8 cellular contexts compared by ENCODE assay signal in the genomic region with DNA sequence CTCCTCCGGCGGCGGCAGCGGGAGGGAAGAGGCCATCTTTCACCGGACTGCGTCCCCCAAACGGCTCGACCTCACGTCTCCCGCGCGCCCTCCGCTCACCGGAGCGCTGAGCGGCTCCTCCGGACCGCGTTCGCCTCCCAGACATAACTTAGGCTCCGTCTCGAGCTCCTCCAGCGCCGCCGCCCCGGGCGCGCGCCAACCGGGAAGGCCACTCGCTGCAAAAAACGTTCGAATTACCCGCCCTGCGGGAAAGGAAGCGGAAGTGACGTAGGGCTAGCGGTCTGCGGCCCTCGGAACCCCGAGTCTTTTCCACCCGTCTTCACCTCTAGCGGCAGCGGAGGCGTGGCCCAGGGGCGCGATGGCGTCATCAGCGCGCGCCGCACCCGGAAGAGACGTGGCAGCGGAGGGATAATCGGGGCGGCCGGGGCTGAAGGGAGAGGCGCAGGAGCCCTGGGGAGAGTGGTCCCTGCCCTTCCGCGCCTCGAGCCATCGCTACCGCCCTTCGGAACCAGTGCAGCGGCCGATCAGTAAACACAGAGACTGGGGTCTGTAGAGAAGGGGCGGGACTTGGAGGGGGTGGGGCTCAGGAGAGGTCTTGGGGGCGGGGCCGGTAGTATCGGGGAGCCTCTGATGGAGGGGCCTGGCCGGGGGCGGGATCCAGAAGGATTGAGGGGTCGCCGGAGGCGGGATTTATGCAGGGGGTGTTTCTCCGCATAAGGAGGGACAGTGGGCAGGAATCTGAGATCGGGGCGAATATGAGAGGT.
DNase-seq lines count a peak whose midpoint lies in the region; ATAC-seq lines count a peak whose summit lies in the region.

TSS of gene CDCA5 (minus strand) at position 207 of the 764 bp plus-strand sequence. CDS start at position 145, 62 bp downstream.
TSS of gene ZFPL1 (plus strand) at position 389 of the 764 bp plus-strand sequence. CDS start 477 bp downstream, outside the sequence.

- peak; percentile 92 for ATAC-seq in GM19372 (IDR thresholded peaks at IDR 0.05; ENCODE audit: low read depth, unreplicated experiment)
- peak; percentile 56 for ATAC-seq in HG03558 (IDR thresholded peaks at IDR 0.05; ENCODE audit: extremely low read depth, unreplicated experiment)

- DNase-seq in C1 segment of cervical spinal cord (lab: John Stamatoyannopoulos, UW) (peak; percentile 45 to 97 (median 92)), NCI-H748 treated with DMSO at 0.1 percent for 48 hours (lab: John Stamatoyannopoulos, UW) (peak; percentile 82), dedifferentiated amniotic fluid mesenchymal stem cell (ENCODE audit: extremely low spot score) (peak; percentile 90), left kidney (ENCODE audit: low read depth, low spot score) (peak; percentile 98)
- DNase-seq in activated CD4-positive, alpha-beta T cell treated with anti-CD3 and anti-CD28 coated beads, Interleukin-2, amount 50 U/mL, for 24 hours (ENCODE audit: low read depth in 1 of 2, low spot score in 1 of 2) = peak; percentile 94 to 96
- DNase-seq in stimulated activated CD4-positive, alpha-beta T cell treated with anti-CD3 and anti-CD28 coated beads, Interleukin-1b, Interleukin-23, amount 100 ng/mL, for 48 hours = peak; percentile 96

Comparison
In these comparisons a context has a peak if more than half of its experiments do, and no peak if none do; other contexts are left out.
1. Peak in every context shown above with its lines: DNase-seq and ATAC-seq.